Comparison of ENCODE assay signal across 8 cellular contexts in genomic region chr3:12993022-12993622, GRCh38.
DNase-seq lines count a peak whose midpoint lies in the region; ATAC-seq and TF ChIP-seq lines count a peak whose summit lies in the region.

No MANE protein-coding gene starts in this region.

- no peak for ATAC-seq in central memory CD8-positive, alpha-beta T cell (replicated peaks; ENCODE audit: extremely low read depth, poor library complexity, severe bottlenecking)
- ATAC-seq in HG03354 (IDR thresholded peaks at IDR 0.05; ENCODE audit: poor library complexity, severe bottlenecking, unreplicated experiment) = no peak

- no peaks in the 10 kb centered on the region for H3K9me3 ChIP-seq in MM.1S (replicated peaks; ENCODE audit: insufficient read depth, low read length)

- H3K9me2 ChIP-seq in MM.1S (replicated peaks; ENCODE audit: insufficient read depth, low read length) = no peaks in the 10 kb centered on the region

- no peak overlapping the region for H3K9ac ChIP-seq in MM.1S (ENCODE audit: low read length)

- H4K20me1 ChIP-seq in MM.1S (ENCODE audit: insufficient read depth, low read length) = peaks cover 6% of the 10 kb centered on the region; the same call in 1 of the 2 replicates

- no peak overlapping the region for H2AFZ ChIP-seq in MM.1S (ENCODE audit: low read length)

- peaks cover 20% of the 10 kb centered on the region for H3K36me3 Mint-ChIP-seq in central memory CD8-positive, alpha-beta T cell (ENCODE audit: insufficient read depth)
- H3K36me3 Mint-ChIP-seq in mesothelial cell of epicardium = no peaks in the 10 kb centered on the region

- H3K4me3 Mint-ChIP-seq in central memory CD8-positive, alpha-beta T cell = peak overlapping the region; percentile 95
- H3K4me3 Mint-ChIP-seq in mesothelial cell of epicardium = peak overlapping the region; percentile 62

- H3K4me2 ChIP-seq in MM.1S (ENCODE audit: low read depth, low read length) = no peak overlapping the region

- H3F3A ChIP-seq in MM.1S (ENCODE audit: insufficient read depth, low read length) = peaks cover 26% of the 10 kb centered on the region

- peaks cover 48% of the 10 kb centered on the region for H3K4me1 Mint-ChIP-seq in central memory CD8-positive, alpha-beta T cell
- peaks cover 5% of the 10 kb centered on the region for H3K4me1 Mint-ChIP-seq in mesothelial cell of epicardium

- no peak overlapping the region for H3K27ac ChIP-seq in MM.1S (ENCODE audit: low read length)

- no peaks in the 10 kb centered on the region for H3K27me3 ChIP-seq in MM.1S (replicated peaks; ENCODE audit: insufficient read depth, low read length)

- DNase-seq in 8988T (peak; percentile 77), HK-2 (ENCODE audit: unreplicated experiment) (peak; percentile 41), mesothelial cell of epicardium (ENCODE audit: low spot score in 2 of 2, unreplicated experiment in 2 of 2) (peak in 1 of 2 experiments; percentile 70), MM.1S (no peak)
- no peak for DNase-seq in central memory CD8-positive, alpha-beta T cell (ENCODE audit: low spot score in 2 of 2)
- no peak for DNase-seq in stimulated activated CD4-positive, alpha-beta T cell treated with anti-CD3 and anti-CD28 coated beads, Interleukin-12 subunit alpha, Interleukin-12 subunit beta, amount 100 ng/mL, for 4 hours
- no peak for DNase-seq in activated T-cell treated with anti-CD3 and anti-CD28 coated beads, Interleukin-2, amount 50 U/mL, for 48 hours

- no peaks in the 10 kb centered on the region for H3K27me3 Mint-ChIP-seq in central memory CD8-positive, alpha-beta T cell
- H3K27me3 Mint-ChIP-seq in mesothelial cell of epicardium (ENCODE audit: low read depth) = peaks cover 9% of the 10 kb centered on the region

- H3K27ac Mint-ChIP-seq in central memory CD8-positive, alpha-beta T cell (ENCODE audit: low read depth) = peak overlapping the region; percentile 64
- H3K27ac Mint-ChIP-seq in mesothelial cell of epicardium = peak overlapping the region; percentile 50

- no peaks in the 10 kb centered on the region for H3K9me3 Mint-ChIP-seq in central memory CD8-positive, alpha-beta T cell
- H3K9me3 Mint-ChIP-seq in mesothelial cell of epicardium = no peaks in the 10 kb centered on the region

- no peaks in the 10 kb centered on the region for H3K36me3 ChIP-seq in MM.1S (replicated peaks; ENCODE audit: insufficient read depth, low read length)

- peaks cover 91% of the 10 kb centered on the region for H3K79me2 ChIP-seq in MM.1S (ENCODE audit: low read length)

- no peak overlapping the region for H3K4me3 ChIP-seq in MM.1S (ENCODE audit: low read length)

- H3K4me1 ChIP-seq in MM.1S (ENCODE audit: low read length) = peaks cover 25% of the 10 kb centered on the region

- TF ChIP-seq CTCF in mesothelial cell of epicardium (IDR thresholded peaks at IDR 0.05; ENCODE audit: unreplicated experiment) = no peak
- TF ChIP-seq CTCF in MM.1S (IDR thresholded peaks at IDR 0.05; ENCODE audit: low read length) = no peak

Comparison
In these comparisons a context has a peak if more than half of its experiments do, and no peak if none do; other contexts are left out.
1. DNase-seq: peak in 8988T (single experiment) and HK-2 (single experiment); none in central memory CD8-positive, alpha-beta T cell (0 of 2), MM.1S (single experiment), stimulated activated CD4-positive, alpha-beta T cell treated with anti-CD3 and anti-CD28 coated beads, Interleukin-12 subunit alpha, Interleukin-12 subunit beta, amount 100 ng/mL, for 4 hours (single experiment) and activated T-cell treated with anti-CD3 and anti-CD28 coated beads, Interleukin-2, amount 50 U/mL, for 48 hours (0 of 2).